28 cellular contexts compared by ENCODE assay signal in the genomic region with DNA sequence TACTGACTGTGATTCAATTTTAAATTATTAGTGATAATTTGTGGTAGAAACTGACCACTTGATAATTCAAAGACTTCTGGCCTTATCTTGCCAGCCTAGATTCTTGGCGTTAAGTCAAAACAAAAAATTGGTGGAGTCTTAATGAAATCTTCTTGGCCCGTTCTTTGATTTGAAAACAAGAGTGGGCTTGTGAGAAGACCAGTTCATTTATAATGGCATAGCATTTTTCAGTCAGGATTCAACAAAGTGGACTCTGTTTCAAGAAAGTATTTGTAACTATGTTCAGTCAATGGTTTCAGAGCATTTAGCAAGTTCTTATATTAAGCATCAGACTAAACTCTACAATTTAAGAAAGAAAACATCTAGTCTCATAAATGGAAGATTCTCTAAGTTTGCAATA.
"Had no signal": no experiment of that assay in that cellular context is flagged by ENCODE, and none has a peak within 500 bp of the region (broad histone marks: within the 10 kb centered on the region; RNA-seq: fewer than 3 reads in every experiment).

No MANE protein-coding gene starts in this region.

- H3K4me1 ChIP-seq: colonic mucosa, esophagus muscularis mucosa, foreskin keratinocyte, lower lobe of right lung, pancreas, stomach, thyroid gland, vagina had no signal

- H3K4me3 Mint-ChIP-seq: dendritic cell treated with granulocyte-macrophage colony-stimulating factor and Interleukin-4, amounts not matched to agents 40 ng/mL and 50 ng/mL, for 4 days; endodermal cell; immature natural killer cell; naive thymus-derived CD8-positive, alpha-beta T cell; neural crest cell had no signal

- H3K27ac ChIP-seq: colonic mucosa, esophagus muscularis mucosa, foreskin keratinocyte, lower lobe of right lung, neutrophil, pancreas, stomach, thyroid gland, vagina had no signal

- ATAC-seq: foreskin keratinocyte; left ventricle myocardium superior; lower lobe of right lung; naive thymus-derived CD8-positive, alpha-beta T cell; pancreas; sciatic nerve had no signal

- H3K27me3 ChIP-seq: colonic mucosa, esophagus muscularis mucosa, foreskin keratinocyte, neutrophil, stomach, thyroid gland, vagina had no signal

- H3K27ac Mint-ChIP-seq: dendritic cell treated with granulocyte-macrophage colony-stimulating factor and Interleukin-4, amounts not matched to agents 40 ng/mL and 50 ng/mL, for 4 days; endodermal cell; progenitor cell of endocrine pancreas had no signal

- DNase-seq: colonic mucosa; effector CD8-positive, alpha-beta T cell; endodermal cell; foreskin keratinocyte; hypothalamus; immature natural killer cell; islet precursor cell; kidney glomerular epithelial cell; left ventricle myocardium superior; lower lobe of right lung; naive thymus-derived CD8-positive, alpha-beta T cell; pancreas; stimulated activated CD4-positive, alpha-beta T cell treated with anti-CD3 and anti-CD28 coated beads, Interleukin-12 subunit alpha, Interleukin-12 subunit beta, amount 100 ng/mL, for 4 hours; stimulated activated CD4-positive, alpha-beta T cell treated with anti-CD3 and anti-CD28 coated beads, Interleukin-1b, Interleukin-23, amount 100 ng/mL, for 48 hours; stimulated activated CD4-positive, alpha-beta T cell treated with anti-CD3 and anti-CD28 coated beads, Interleukin-4, amount 100 ng/mL, for 1 hour; stimulated activated CD8-positive, alpha-beta memory T cell treated with anti-CD3 and anti-CD28 coated beads, Interleukin-4, amount 100 ng/mL, for 48 hours; stimulated activated naive CD4-positive, alpha-beta T cell treated with Interleukin-2 at 50 U/mL for 16 hours; stomach; thyroid gland; trophoblast cell had no signal

- H3K9me3 Mint-ChIP-seq: dendritic cell treated with granulocyte-macrophage colony-stimulating factor and Interleukin-4, amounts not matched to agents 40 ng/mL and 50 ng/mL, for 4 days; endodermal cell; immature natural killer cell; naive thymus-derived CD8-positive, alpha-beta T cell; neural crest cell had no signal

- H3K36me3 ChIP-seq: colonic mucosa, pancreas, thyroid gland, vagina had no signal

- H3K4me3 ChIP-seq: colonic mucosa, esophagus muscularis mucosa, lower lobe of right lung, pancreas, smooth muscle cell, stomach, thyroid gland, vagina had no signal

- H3K27me3 Mint-ChIP-seq: dendritic cell treated with granulocyte-macrophage colony-stimulating factor and Interleukin-4, amounts not matched to agents 40 ng/mL and 50 ng/mL, for 4 days; naive thymus-derived CD8-positive, alpha-beta T cell had no signal

- H3K4me1 Mint-ChIP-seq: endodermal cell had no signal

- H3K9me3 ChIP-seq: colonic mucosa, esophagus muscularis mucosa, lower lobe of right lung, neutrophil, pancreas, stomach, thyroid gland, vagina had no signal
